ENCODE assay signal across 10 cellular contexts in genomic region chr9:126317513-126317912, GRCh38. TPM values are rescaled to one million over a fixed set of nuclear protein-coding genes. Genes with fewer than 3 reads are reported as not detected.
DNase-seq lines count a peak whose midpoint lies in the region; ATAC-seq and TF ChIP-seq lines count a peak whose summit lies in the region.
"Had no signal": no experiment of that assay in that cellular context is flagged by ENCODE, and none has a peak within 500 bp of the region (broad histone marks: within the 10 kb centered on the region; RNA-seq: fewer than 3 reads in every experiment).

No MANE protein-coding gene starts in this region.

- POLR2A ChIA-PET in OCI-LY7 (lab: Charles Lee): no interaction called here

- H3K9me3 Mint-ChIP-seq in Calu3 (ENCODE audit: low read depth, unreplicated experiment) (no peaks in the 10 kb centered on the region), chondrocyte (ENCODE audit: low read depth) (peaks cover 3% of the 10 kb centered on the region)

- intact Hi-C loops in Calu3 (cut with micrococcal nuclease; ENCODE audit: unreplicated experiment): loop anchor here (5.0 kb wide), 2 partner anchors 80 to 175 kb away; no protein-coding TSS in a partner anchor
- intact Hi-C loops in OCI-LY7 (cut with micrococcal nuclease; ENCODE audit: unreplicated experiment): loop anchor here (2.0 to 5.0 kb wide), 2 partner anchors 81 to 175 kb away; no protein-coding TSS in a partner anchor

- H4K20me1 ChIP-seq in OCI-LY7 (ENCODE audit: insufficient read depth, low read length) (no peaks in the 10 kb centered on the region), osteoblast (ENCODE audit: insufficient read depth, low read length) (no peaks in the 10 kb centered on the region)

- peaks cover 3% of the 10 kb centered on the region for H3K27me3 ChIP-seq in osteoblast (ENCODE audit: insufficient read depth, low read length)

- H3K36me3 Mint-ChIP-seq in Calu3 (ENCODE audit: insufficient read depth, unreplicated experiment): no peaks in the 10 kb centered on the region
- no peaks in the 10 kb centered on the region for H3K36me3 Mint-ChIP-seq in chondrocyte (ENCODE audit: low read depth)
- H3K36me3 Mint-ChIP-seq: activated naive CD8-positive, alpha-beta T cell had no signal

- H3K9me3 ChIP-seq in OCI-LY7 (ENCODE audit: low read length): no peaks in the 10 kb centered on the region
- H3K9me3 ChIP-seq in osteoblast (ENCODE audit: low read depth, low read length): no peaks in the 10 kb centered on the region

- peaks cover 52% of the 10 kb centered on the region for H3K27me3 Mint-ChIP-seq in Calu3 (ENCODE audit: unreplicated experiment)
- no peaks in the 10 kb centered on the region for H3K27me3 Mint-ChIP-seq in chondrocyte (ENCODE audit: low read depth)
- H3K27me3 Mint-ChIP-seq: activated naive CD8-positive, alpha-beta T cell had no signal

- H3K4me1 Mint-ChIP-seq in Calu3 (ENCODE audit: low read depth, unreplicated experiment) (no peaks in the 10 kb centered on the region), chondrocyte (ENCODE audit: low read depth) (no peaks in the 10 kb centered on the region)

- DNase-seq in Calu3: peak; percentile 34
- DNase-seq in OCI-LY7 (ENCODE audit: low spot score): no peak
- DNase-seq in chondrocyte (ENCODE audit: low spot score): no peak
- no peak for DNase-seq in osteoblast (ENCODE audit: insufficient read length, low spot score, missing footprints)
- no peak for DNase-seq in epidermal melanocyte (ENCODE audit: insufficient read length, low spot score)
- DNase-seq in NCI-H446 (lab: John Stamatoyannopoulos, UW): no peak
- DNase-seq in T1000 (lab: John Stamatoyannopoulos, UW): no peak
- DNase-seq: NCI-H2029 treated with DMSO at 0.1 percent for 48 hours had no signal

- no peak for ATAC-seq in HG03045 (IDR thresholded peaks at IDR 0.05; ENCODE audit: unreplicated experiment)

- H2AFZ ChIP-seq in OCI-LY7 (ENCODE audit: low read length) (no peak overlapping the region), osteoblast (ENCODE audit: low read length) (no peak overlapping the region)

- H3K4me2 ChIP-seq in OCI-LY7 (ENCODE audit: low read length) (no peak overlapping the region), osteoblast (ENCODE audit: insufficient read depth, low read length) (no peak overlapping the region)

- CTCF ChIA-PET in Calu3 (lab: Charles Lee): interaction anchor here (0.8 kb wide), 1 partner anchor 59 kb away, joined by 3 read pairs; no protein-coding TSS in a partner anchor
- CTCF ChIA-PET in OCI-LY7 (lab: Charles Lee; ENCODE audit: unreplicated experiment): no interaction called here

- H3K36me3 ChIP-seq in OCI-LY7 (ENCODE audit: insufficient read depth, low read length) (no peaks in the 10 kb centered on the region), osteoblast (ENCODE audit: insufficient read depth, low read length) (no peaks in the 10 kb centered on the region)

- H3K27ac Mint-ChIP-seq in Calu3 (ENCODE audit: unreplicated experiment) (no peak overlapping the region), chondrocyte (ENCODE audit: unreplicated experiment) (no peak overlapping the region)
- H3K27ac Mint-ChIP-seq: activated naive CD8-positive, alpha-beta T cell had no signal

- H3K4me3 Mint-ChIP-seq in Calu3 (ENCODE audit: low read depth, unreplicated experiment): no peak overlapping the region
- no peak overlapping the region for H3K4me3 Mint-ChIP-seq in chondrocyte (ENCODE audit: unreplicated experiment)
- H3K4me3 Mint-ChIP-seq: activated naive CD8-positive, alpha-beta T cell had no signal

- H3K27ac ChIP-seq in OCI-LY7 (ENCODE audit: low read depth, low read length, poor library complexity, severe bottlenecking) (no peak overlapping the region), osteoblast (ENCODE audit: low read depth, low read length) (no peak overlapping the region)

- H3K4me3 ChIP-seq in OCI-LY7 (ENCODE audit: low read depth, low read length, poor library complexity, severe bottlenecking): no peak overlapping the region
- H3K4me3 ChIP-seq in osteoblast (ENCODE audit: insufficient read depth, low read length): no peak overlapping the region

- no peaks in the 10 kb centered on the region for H3K4me1 ChIP-seq in OCI-LY7 (ENCODE audit: insufficient read depth, low read length, poor library complexity, severe bottlenecking)
- H3K4me1 ChIP-seq in osteoblast (ENCODE audit: insufficient read depth, low read length): no peaks in the 10 kb centered on the region

- TF ChIP-seq CTCF in Calu3 (IDR thresholded peaks at IDR 0.05; ENCODE audit: unreplicated experiment) (no peak), OCI-LY7 (conservative IDR thresholded peaks at IDR 0.05; ENCODE audit: low read length) (peak; percentile 53), chondrocyte (IDR thresholded peaks at IDR 0.05) (peak; percentile 62), osteoblast (IDR thresholded peaks at IDR 0.05; ENCODE audit: extremely low read depth, low read depth, low read length) (peak; percentile 51)

- H3K9me2 ChIP-seq in OCI-LY7 (ENCODE audit: insufficient read depth, low read length): no peaks in the 10 kb centered on the region

- BruUV-seq in Calu3 (replicated peaks; lab: Mats Ljungman, UMichigan): no TSS peak
- no TSS peak for BruUV-seq in OCI-LY7 (replicated peaks; lab: Mats Ljungman, UMichigan)

- H3K79me2 ChIP-seq in OCI-LY7 (ENCODE audit: insufficient read depth, low read depth, low read length) (no peaks in the 10 kb centered on the region), osteoblast (ENCODE audit: insufficient read depth, low read length) (no peaks in the 10 kb centered on the region)

RNA-seq across cellular contexts. Expression of gene MVB12B, which starts 9.1 kb away (rescaled TPM):
- total RNA-seq in Calu3 (2022): 4.1 and 4.5 TPM in 2 replicates
- total RNA-seq in OCI-LY7 (2014; rRNA removed; shearing (Covaris generic)): not detected in 2 replicates
- total RNA-seq in OCI-LY7 (2022): 0.53 and 1.3 TPM in 2 replicates
- 13.1 to 15.3 TPM (median 13.9 TPM) in 3 replicates for total RNA-seq in chondrocyte
- total RNA-seq in osteoblast: 5.4 and 8.0 TPM in 2 replicates
